In genomic region chr20:63537525-63538203, GRCh38 we compare ENCODE assay signal across 9 cellular contexts. TPM values are rescaled to one million over a fixed set of nuclear protein-coding genes. Genes with fewer than 3 reads are reported as not detected.
DNase-seq lines count a peak whose midpoint lies in the region; ATAC-seq and TF ChIP-seq lines count a peak whose summit lies in the region.
"Had no signal": no experiment of that assay in that cellular context is flagged by ENCODE, and none has a peak within 500 bp of the region (broad histone marks: within the 10 kb centered on the region; RNA-seq: fewer than 3 reads in every experiment).

No MANE protein-coding gene starts in this region.

- 2 to 8% (median 6%) methylated on average over 24 to 34 of the region's 34 CpGs for WGBS in spleen, 5 donors

- DNase-seq in AG04449 (ENCODE audit: low read depth, low spot score) (peak; percentile 51), NCI-H2107 (lab: John Stamatoyannopoulos, UW) (peak; percentile 64), UCSD-AML1 (lab: John Stamatoyannopoulos, UW; ENCODE audit: unreplicated experiment) (peak; percentile 98), brain pericyte (ENCODE audit: low read depth, low spot score) (peak; percentile 64), iPS-NIHi7 (ENCODE audit: extremely low spot score) (peak; percentile 97), spleen (peak; percentile 98)

- peak overlapping the region; percentile 44 for H3K4me3 ChIP-seq in AG04449 (ENCODE audit: low read depth, low read length)
- peak overlapping the region; percentile 3 to 67 (median 37) for H3K4me3 ChIP-seq in spleen

- POLR2A ChIA-PET in AG04449 (lab: Yijun Ruan, JAX): interaction anchor here (0.5 to 1.6 kb wide), 3 partner anchors 17 to 328 kb away, joined by 3 to 7 read pairs (median 6); partner anchors contain the start of genes PPDPF and TPD52L2

- H3K4me1 ChIP-seq in spleen: peaks cover 17 to 81% (median 61%) of the 10 kb centered on the region in 6 donors

- no peaks in the 10 kb centered on the region for H3K9me3 ChIP-seq in spleen

- CTCF ChIA-PET in AG04449 (lab: Yijun Ruan, JAX): interaction anchor here (0.7 to 6.1 kb wide), 42 partner anchors 8 to 583 kb away, joined by 3 to 73 read pairs (median 4); partner anchors contain the start of genes ARFRP1, GMEB2, PRPF6 and RTEL1

- TF ChIP-seq POLR2A in GM18526 (IDR thresholded peaks at IDR 0.05; ENCODE audit: extremely low read depth, insufficient read length): peak; percentile 73
- peak in 1 of 3 donors; percentile 44 for TF ChIP-seq POLR2A in spleen (IDR thresholded peaks at IDR 0.05)

- peak overlapping the region; percentile 67 to 89 (median 86) for H3K27ac ChIP-seq in spleen

- no peaks in the 10 kb centered on the region for H3K36me3 ChIP-seq in spleen

- H3K27me3 ChIP-seq in spleen (replicated peaks in 1 of 7): peaks cover 0 to 16% (median 0%) of the 10 kb centered on the region in 7 donors

- peak; percentile 90 for ATAC-seq in HG03060 (IDR thresholded peaks at IDR 0.05; ENCODE audit: low read depth, unreplicated experiment)

- peak; percentile 99 for TF ChIP-seq CTCF in AG04449 (IDR thresholded peaks at IDR 0.05; ENCODE audit: insufficient read depth, low read length, missing control alignments)
- TF ChIP-seq CTCF in spleen (IDR thresholded peaks at IDR 0.05 in 8 of 11, conservative IDR thresholded peaks at IDR 0.05 in 3 of 11): peak; percentile 98 to 100 (median 99)

- intact Hi-C loops in spleen (cut with DNase I; ENCODE audit: low total_unique reads): loop anchor here (5.0 to 10.0 kb wide), 2 partner anchors 117 to 435 kb away; partner anchors contain the start of genes RTEL1 and STMN3

RNA-seq across cellular contexts. Expression of gene PTK6, which starts 0.5 kb away (rescaled TPM):
- total RNA-seq in spleen: 1 to 10 TPM in 1 of 7 donors, under 1 TPM in 6; 0.20 to 1.0 (median 0.77) TPM
- polyA plus RNA-seq in spleen: under 1 TPM; 0.55 to 0.72 (median 0.64) TPM

RNA-seq across cellular contexts. Expression of gene SRMS, which starts 9.9 kb away (rescaled TPM):
- 1 to 10 TPM in 4 of 7 donors, under 1 TPM in 1, not detected in 2; 0.46 to 1.5 (median 1.2) TPM for total RNA-seq in spleen
- polyA plus RNA-seq in spleen: under 1 TPM; 0.07 to 0.19 (median 0.12) TPM
- total RNA-seq: T-helper 1 cell treated with Interleukin-12 subunit alpha and Interleukin-12 subunit beta and Interleukin-4 antibody, amounts not matched to agents 30 ng/mL and 1 ng/mL, for 36 hours had no signal

RNA-seq across cellular contexts. Expression of gene FNDC11, which starts 16.3 kb away (rescaled TPM):
- total RNA-seq in spleen: 1 to 10 TPM in 4 of 7 donors, under 1 TPM in 3; 0.33 to 2.0 (median 1.0) TPM
- 1 to 10 TPM in 1 of 3 donors, under 1 TPM in 2; 0.91 to 1.8 (median 0.98) TPM for polyA plus RNA-seq in spleen

RNA-seq across cellular contexts. Expression of gene PPDPF, which starts 17.1 kb away (rescaled TPM):
- total RNA-seq in spleen: 100 to 1,000 TPM in 4 of 7 donors, 10 to 100 TPM in 3; 68.8 to 167 (median 105) TPM
- 100 to 1,000 TPM; 123 to 275 (median 186) TPM for polyA plus RNA-seq in spleen

RNA-seq across cellular contexts. Expression of gene HELZ2, which starts 36.4 kb away (rescaled TPM):
- total RNA-seq in spleen: 100 to 1,000 TPM in 1 of 7 donors, 10 to 100 TPM in 6; 56.5 to 120 (median 66.0) TPM
- polyA plus RNA-seq in spleen: 10 to 100 TPM in 1 of 3 donors, 1 to 10 TPM in 2; 4.3 to 21.2 (median 5.7) TPM

Comparison
In these comparisons a context has a peak if more than half of its experiments do, and no peak if none do; other contexts are left out.
1. Peak in every context shown above with its lines: DNase-seq, ATAC-seq, H3K4me3 ChIP-seq and H3K27ac ChIP-seq.